ENCODE assay signal across 8 cellular contexts in genomic region chr2:42975358-42975717, GRCh38.
A peak's percentile ranks its signal among the peaks of the same experiment; 100 is the strongest.
DNase-seq lines count a peak whose midpoint lies in the region; ATAC-seq and TF ChIP-seq lines count a peak whose summit lies in the region.

No MANE protein-coding gene starts in this region.

- H3K9me3 ChIP-seq in HUES64 (ENCODE audit: insufficient read depth, low read depth, low read length): no peaks in the 10 kb centered on the region
- H3K9me3 ChIP-seq in testis: no peaks in the 10 kb centered on the region

- H3K79me1 ChIP-seq in mesendoderm (ENCODE audit: low read length): no peaks in the 10 kb centered on the region

- no peak overlapping the region for H2BK5ac ChIP-seq in mesendoderm (ENCODE audit: low read length)

- H3K36me3 ChIP-seq in HUES64 (ENCODE audit: insufficient read depth, low read length): no peaks in the 10 kb centered on the region
- H3K36me3 ChIP-seq in mesendoderm (ENCODE audit: control insufficient read depth, insufficient read depth, low read length): no peaks in the 10 kb centered on the region
- H3K36me3 ChIP-seq in testis (ENCODE audit: low read depth, missing control alignments): no peaks in the 10 kb centered on the region

- H3K4me1 ChIP-seq in HUES64 (ENCODE audit: insufficient read depth, low read length) (0 out of 2 replicates have a peak, but pooled peaks cover 4% of the 10 kb centered on the region), mesendoderm (ENCODE audit: control insufficient read depth, low read depth, low read length) (no peaks in the 10 kb centered on the region), testis (peaks cover 25% of the 10 kb centered on the region)

- H3K27me3 ChIP-seq in HUES64 (ENCODE audit: insufficient read depth, low read length) (no peaks in the 10 kb centered on the region), mesendoderm (ENCODE audit: insufficient read depth, low read length, poor library complexity) (no peaks in the 10 kb centered on the region), testis (no peaks in the 10 kb centered on the region)

- no peak overlapping the region for H3K27ac ChIP-seq in HUES64 (ENCODE audit: low read depth, low read length)
- H3K27ac ChIP-seq in mesendoderm (ENCODE audit: low read depth, low read length): no peak overlapping the region
- H3K27ac ChIP-seq in testis: peak overlapping the region; percentile 77 to 84

- H3K4me3 ChIP-seq in HUES64 (ENCODE audit: low read length) (peak overlapping the region; percentile 49), choroid plexus epithelial cell (ENCODE audit: low read depth, low read length) (peak overlapping the region; percentile 55), mesendoderm (ENCODE audit: low read length) (no peak overlapping the region), testis (peak overlapping the region; percentile 46 to 51)

- no peak overlapping the region for H4K5ac ChIP-seq in mesendoderm (ENCODE audit: low read length)

- H3K79me2 ChIP-seq in mesendoderm (ENCODE audit: control insufficient read depth, insufficient read depth, low read length): no peaks in the 10 kb centered on the region

- no peak overlapping the region for H4K8ac ChIP-seq in mesendoderm (ENCODE audit: low read depth, low read length)

- peak overlapping the region; percentile 22 for H3K18ac ChIP-seq in mesendoderm (ENCODE audit: low read length)

- no peak overlapping the region for H2BK120ac ChIP-seq in mesendoderm (ENCODE audit: low read depth, low read length)

- WGBS in HUES64: 13% methylated on average over 13 of the region's 13 CpGs
- no CpG with 5 or more reads among the region's 13 CpGs for WGBS in mesendoderm (ENCODE audit: extremely low coverage, insufficient coverage, low lambda C conversion rate)
- WGBS in testis, 2 donors: 2 to 11% methylated on average over 11 to 13 of the region's 13 CpGs

- H3K4ac ChIP-seq in mesendoderm (ENCODE audit: low read depth, low read length): no peak overlapping the region

- H3K56ac ChIP-seq in mesendoderm (ENCODE audit: low read length): peak overlapping the region; percentile 59

- peak overlapping the region; percentile 21 for H3K4me2 ChIP-seq in mesendoderm (ENCODE audit: low read length)

- intact Hi-C loops in testis (cut with DNase I; ENCODE audit: low total_unique reads): loop anchor here (5.0 to 10.0 kb wide), 2 partner anchors 47 to 509 kb away; no protein-coding TSS in a partner anchor

- H3K23ac ChIP-seq in mesendoderm (ENCODE audit: low read length): no peak overlapping the region

- no peak for TF ChIP-seq CTCF in choroid plexus epithelial cell (conservative IDR thresholded peaks at IDR 0.05; ENCODE audit: low read depth, low read length)
- TF ChIP-seq CTCF in testis (IDR thresholded peaks at IDR 0.05): no peak
- no peak for TF ChIP-seq CTCF in GM20000 (IDR thresholded peaks at IDR 0.05; ENCODE audit: extremely low read depth, missing control alignments)

- DNase-seq in choroid plexus epithelial cell (ENCODE audit: low read depth) (no peak), mesendoderm (no peak), testis (no peak), GM20000 (ENCODE audit: low spot score) (no peak), iPS-NIHi11 (ENCODE audit: low spot score) (no peak), NCI-H748 (lab: John Stamatoyannopoulos, UW; ENCODE audit: unreplicated experiment) (no peak)

- no peak overlapping the region for H2BK15ac ChIP-seq in mesendoderm (replicated peaks; ENCODE audit: low read depth)

- H3K9ac ChIP-seq in HUES64 (ENCODE audit: low read depth, low read length): no peak overlapping the region
- H3K9ac ChIP-seq in mesendoderm (ENCODE audit: low read length): peak overlapping the region; percentile 31

- no peak for ATAC-seq in HG03175 (IDR thresholded peaks at IDR 0.05; ENCODE audit: unreplicated experiment)

- H2AK5ac ChIP-seq in mesendoderm (ENCODE audit: low read length): no peak overlapping the region

- TF ChIP-seq POLR2A in testis (IDR thresholded peaks at IDR 0.05): no peak

Comparison
In these comparisons a context has a peak if more than half of its experiments do, and no peak if none do; other contexts are left out.
1. H3K27ac ChIP-seq: peak in testis (2 of 2); none in HUES64 (single experiment) and mesendoderm (single experiment).